In the genomic region with DNA sequence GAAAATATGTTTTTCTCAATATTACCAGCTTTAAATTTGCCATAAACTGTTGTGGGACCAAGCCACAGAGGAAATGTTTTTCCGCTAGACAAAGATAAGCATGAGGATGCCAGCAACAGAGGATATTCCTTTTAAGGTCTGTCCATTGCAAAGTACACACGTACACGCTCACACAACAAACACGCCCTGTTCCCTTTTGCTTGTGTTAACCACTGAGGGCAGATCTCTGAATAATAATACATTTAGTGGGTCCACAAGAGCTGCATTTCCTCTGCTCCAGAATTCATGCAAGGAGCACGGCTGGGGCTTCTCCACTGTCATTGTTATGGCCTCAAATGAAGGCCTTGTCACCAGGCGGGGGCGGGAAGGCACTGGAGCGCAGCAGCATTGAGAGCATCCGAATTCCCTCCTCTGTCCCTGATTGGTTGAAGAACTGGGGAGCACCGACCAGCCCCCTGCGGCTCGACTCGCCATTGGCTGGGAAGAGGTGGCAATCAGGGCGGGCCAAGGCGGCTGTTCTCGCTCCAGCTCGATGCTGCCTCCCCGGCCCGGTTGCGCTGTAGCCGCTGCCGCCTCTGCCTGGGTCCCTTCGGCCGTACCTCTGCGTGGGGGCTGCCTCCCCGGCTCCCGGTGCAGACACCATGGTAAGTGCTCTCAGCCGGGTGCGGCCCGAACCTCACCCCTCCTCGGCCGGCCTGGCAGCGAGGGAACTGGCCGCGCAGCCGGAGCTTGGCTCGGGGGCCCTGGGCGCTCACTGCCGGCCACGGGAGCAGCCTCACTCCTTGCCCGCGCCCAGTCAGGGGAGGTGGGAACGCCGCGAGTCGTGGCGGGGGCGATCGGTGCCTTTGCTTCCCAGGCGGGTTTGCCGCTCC, we compare ENCODE assay signal across 8 cellular contexts. TPM values are rescaled to one million over a fixed set of nuclear protein-coding genes. Genes with fewer than 3 reads are reported as not detected.
DNase-seq lines count a peak whose midpoint lies in the region; ATAC-seq, FAIRE-seq and TF ChIP-seq lines count a peak whose summit lies in the region.

A gene (plus strand): TSS at position 522 of the 872 bp plus-strand sequence. CDS start 120 bp downstream, at position 642.

- peaks cover 3 to 16% (median 9%) of the 10 kb centered on the region in 4 experiments for H3K27me3 ChIP-seq in H1 (replicated peaks in 1 of 4; ENCODE audit: control insufficient read depth in 3 of 4, extremely low read depth in 1 of 4, insufficient read depth in 3 of 4, low read length in 3 of 4)

- no peak within 1 kb of the TSS for H2AK5ac ChIP-seq in H1 (ENCODE audit: low read depth, low read length)

- TF ChIP-seq EP300 in H1 (IDR thresholded peaks at IDR 0.05; ENCODE audit: borderline replicate concordance in 1 of 2, low read depth in 2 of 2, low read length in 2 of 2), result peak in 1 of 2 experiments; percentile 19; a peak in 1 of 3 replicates

- no peak within 1 kb of the TSS for H3K4ac ChIP-seq in H1 (replicated peaks; ENCODE audit: insufficient read length, low read depth, low read length)

- no peaks in the 10 kb centered on the region for H3K79me1 ChIP-seq in H1 (ENCODE audit: low read depth, low read length)

- H3K4me2 ChIP-seq in H1 (ENCODE audit: insufficient read depth in 1 of 2, low read depth in 2 of 2, low read length in 2 of 2), result peak within 1 kb of the TSS; percentile 80 to 85

- H4K20me1 ChIP-seq in H1 (replicated peaks in 1 of 2; ENCODE audit: control insufficient read depth in 1 of 2, insufficient read depth in 2 of 2, low read length in 2 of 2), result no peaks in the 10 kb centered on the region

- H4K5ac ChIP-seq in H1 (ENCODE audit: insufficient read length, low read depth, low read length), result peak within 1 kb of the TSS; percentile 31

- TF ChIP-seq CTCF in H1 (IDR thresholded peaks at IDR 0.05; ENCODE audit: control extremely low read depth in 1 of 3, insufficient read depth in 1 of 3, low read depth in 1 of 3, low read length in 3 of 3), result peak; percentile 20 to 44 (median 40)

- H2AFZ ChIP-seq in H1 (ENCODE audit: low read length), result peak within 1 kb of the TSS; percentile 12; the same call in 1 of the 2 replicates

- no peak within 1 kb of the TSS for H2BK15ac ChIP-seq in H1 (ENCODE audit: low read length)

- no peak within 1 kb of the TSS for H3K9ac ChIP-seq in H1 (replicated peaks in 1 of 4; ENCODE audit: extremely low read depth in 1 of 4, low read depth in 3 of 4, low read length in 3 of 4)

- DNase-seq in NCI-H2227 treated with DMSO at 0.1 percent for 48 hours (lab: John Stamatoyannopoulos, UW), result peak; percentile 72
- DNase-seq in activated CD8-positive, alpha-beta memory T cell treated with anti-CD3 and anti-CD28 coated beads for 48 hours (ENCODE audit: low read depth in 2 of 3, low spot score in 2 of 3), result peak; percentile 16 to 47 (median 29)
- peak; percentile 83 to 89 for DNase-seq in H1 (ENCODE audit: low read depth in 1 of 2, low spot score in 2 of 2)
- peak; percentile 69 to 94 for DNase-seq in lung microvascular endothelial cell (ENCODE audit: low read depth in 2 of 2)
- peak; percentile 36 to 71 (median 51) for DNase-seq in stimulated activated CD4-positive, alpha-beta T cell treated with anti-CD3 and anti-CD28 coated beads, TNF-alpha, amount 100 ng/mL, for 48 hours (ENCODE audit: low read depth in 3 of 3)
- DNase-seq in HT-29 (ENCODE audit: low spot score), result no peak

- no peaks in the 10 kb centered on the region for H3K9me3 ChIP-seq in H1 (ENCODE audit: insufficient read depth in 2 of 2, low read depth in 1 of 2, low read length in 1 of 2)

- H2BK20ac ChIP-seq in H1 (ENCODE audit: low read length), result no peak within 1 kb of the TSS

- CTCF ChIA-PET in H1 (lab: Charles Lee; ENCODE audit: partially characterized antibody), result interaction anchor here (0.6 to 2.5 kb wide), 7 partner anchors 10 to 626 kb away, joined by 3 to 14 read pairs (median 4); no protein-coding TSS in a partner anchor

- FAIRE-seq in H1 (lab: Jason Lieb, UNC), result peak; percentile 74

- H3K27ac ChIP-seq in H1 (ENCODE audit: low read depth, low read length), result no peak within 1 kb of the TSS

- no peak within 1 kb of the TSS for H2BK120ac ChIP-seq in H1 (replicated peaks; ENCODE audit: low read depth, low read length)

- H3K14ac ChIP-seq in H1 (ENCODE audit: insufficient read length), result no peak within 1 kb of the TSS

- TF ChIP-seq POLR2A in H1 (IDR thresholded peaks at IDR 0.05; ENCODE audit: control extremely low read depth in 1 of 2, low read depth in 2 of 2, low read length in 2 of 2), result no peak

- no peak within 1 kb of the TSS; the same call in 1 of the 2 replicates for H2BK12ac ChIP-seq in H1 (ENCODE audit: low read depth, low read length)

- H3K36me3 ChIP-seq in H1 (ENCODE audit: control insufficient read depth in 2 of 4, insufficient read depth in 4 of 4, low read length in 3 of 4), result no peaks in the 10 kb centered on the region

- 16% methylated on average over 26 of the region's 51 CpGs; no CpG with 5 or more reads in 1 of the 2 experiments for WGBS in H1 (ENCODE audit: extremely low coverage in 1 of 2, insufficient coverage in 1 of 2, insufficient read length in 1 of 2, insufficient replicate concordance in 2 of 2, low coverage in 1 of 2, low lambda C conversion rate in 2 of 2, missing lambda C conversion rate in 1 of 2), 2 experiments

- no peak within 1 kb of the TSS for H2BK5ac ChIP-seq in H1 (ENCODE audit: low read depth, low read length)

- H3K4me1 ChIP-seq in H1 (replicated peaks in 1 of 4; ENCODE audit: control insufficient read depth in 3 of 4, insufficient read depth in 4 of 4, low read length in 3 of 4), result peaks cover 0 to 6% (median 0%) of the 10 kb centered on the region in 4 experiments; a peak in 2 of 7 replicates

- H3K18ac ChIP-seq in H1 (ENCODE audit: extremely low read depth, low read length), result no peak within 1 kb of the TSS

- H3K56ac ChIP-seq in H1 (replicated peaks; ENCODE audit: insufficient read length, low read depth, low read length), result no peak within 1 kb of the TSS

- H3K4me3 ChIP-seq in H1 (ENCODE audit: extremely low read depth in 1 of 4, insufficient read depth in 2 of 4, low read depth in 3 of 4, low read length in 4 of 4), result peak within 1 kb of the TSS; percentile 49 to 75 (median 52)

- ATAC-seq in GM18499 (IDR thresholded peaks at IDR 0.05; ENCODE audit: insufficient read depth, unreplicated experiment) (peak; percentile 97), HG02678 (IDR thresholded peaks at IDR 0.05; ENCODE audit: unreplicated experiment) (peak; percentile 97)

- POLR2A ChIA-PET in H1 (lab: Charles Lee; ENCODE audit: partially characterized antibody), result interaction anchor here (0.6 kb wide), 1 partner anchor 323 kb away, joined by 3 read pairs; no protein-coding TSS in a partner anchor

- no peaks in the 10 kb centered on the region for H3K79me2 ChIP-seq in H1 (ENCODE audit: control insufficient read depth in 1 of 2, insufficient read depth in 2 of 2, low read length in 2 of 2)

- H4K8ac ChIP-seq in H1 (ENCODE audit: extremely low read depth, insufficient read depth, low read length), result no peak within 1 kb of the TSS

- H3K23me2 ChIP-seq in H1 (ENCODE audit: low read depth, low read length), result peaks cover 7% of the 10 kb centered on the region; the same call in 1 of the 2 replicates

- H3K23ac ChIP-seq in H1 (ENCODE audit: insufficient read length), result no peak within 1 kb of the TSS

- TF ChIP-seq RAD21 in H1 (IDR thresholded peaks at IDR 0.05 in 1 of 2, conservative IDR thresholded peaks at IDR 0.05 in 1 of 2; ENCODE audit: low read depth in 2 of 2, low read length in 2 of 2), result peak; percentile 34 to 37; a peak in 3 of 4 replicates

- no peak within 1 kb of the TSS for H4K91ac ChIP-seq in H1 (replicated peaks; ENCODE audit: insufficient read length, low read length)

TF ChIP-seq in H1, 55 proteins besides CTCF, POLR2A, EP300 and RAD21 (continues in another document):
- TF ChIP-seq TAF1 (IDR thresholded peaks at IDR 0.05; ENCODE audit: low read depth, low read length) (0 out of 2 replicates have a peak, but pooled peaks have one; percentile 28), CHD2 (IDR thresholded peaks at IDR 0.05; ENCODE audit: low read length) (peak; percentile 83), SP1 (IDR thresholded peaks at IDR 0.05; ENCODE audit: low read depth, low read length) (peak; percentile 92), KDM4A (IDR thresholded peaks at IDR 0.05; ENCODE audit: low read depth, low read length, severe bottlenecking) (peak; percentile 91), PHF8 (conservative IDR thresholded peaks at IDR 0.05; ENCODE audit: low read depth, low read length) (no peak), TBP (IDR thresholded peaks at IDR 0.05; ENCODE audit: low read depth, low read length) (no peak), RFX5 (IDR thresholded peaks at IDR 0.05; ENCODE audit: borderline replicate concordance, low read depth, low read length) (0 out of 2 replicates have a peak, but pooled peaks have one; percentile 21), SP2 (IDR thresholded peaks at IDR 0.05; ENCODE audit: low read length) (peak; percentile 55), JUN (IDR thresholded peaks at IDR 0.05; ENCODE audit: low read depth, low read length) (no peak), CREB1 (IDR thresholded peaks at IDR 0.05) (peak; percentile 60), ASH2L (IDR thresholded peaks at IDR 0.05; ENCODE audit: low read length) (peak; percentile 65), EGR1 (IDR thresholded peaks at IDR 0.05; ENCODE audit: borderline replicate concordance, low read depth, low read length) (peak; percentile 79)
- TF ChIP-seq, protein P1, sequence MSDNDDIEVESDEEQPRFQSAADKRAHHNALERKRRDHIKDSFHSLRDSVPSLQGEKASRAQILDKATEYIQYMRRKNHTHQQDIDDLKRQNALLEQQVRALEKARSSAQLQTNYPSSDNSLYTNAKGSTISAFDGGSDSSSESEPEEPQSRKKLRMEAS (IDR thresholded peaks at IDR 0.05), result peak; percentile 96
- TF ChIP-seq, protein P2, sequence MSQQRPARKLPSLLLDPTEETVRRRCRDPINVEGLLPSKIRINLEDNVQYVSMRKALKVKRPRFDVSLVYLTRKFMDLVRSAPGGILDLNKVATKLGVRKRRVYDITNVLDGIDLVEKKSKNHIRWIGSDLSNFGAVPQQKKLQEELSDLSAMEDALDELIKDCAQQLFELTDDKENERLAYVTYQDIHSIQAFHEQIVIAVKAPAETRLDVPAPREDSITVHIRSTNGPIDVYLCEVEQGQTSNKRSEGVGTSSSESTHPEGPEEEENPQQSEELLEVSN (IDR thresholded peaks at IDR 0.05), result peak; percentile 99

RNA-seq across cellular contexts. Expression of the gene that starts here (rescaled TPM):
- 2.1 and 2.9 TPM in 2 replicates for total RNA-seq in H1 (2021; fragmentation: NEBNext Ultra II Directional; extraction: Animal tissue kit (Norgen Biotek cat#: 25700))
- 0.77 and 1.5 TPM in 2 replicates for polyA plus RNA-seq in H1 (2011; rRNA removed)
- polyA plus RNA-seq in H1 (2011; cell fraction: cytosol; rRNA removed), result 1.5 TPM
- 0.80 TPM for polyA plus RNA-seq in H1 (2011; cell fraction: nucleus; rRNA removed)
- 1.5 to 3.0 TPM (median 1.9 TPM) in 4 replicates for polyA plus RNA-seq in H1 (2012, experiment 1 of 2)
- 0.13 TPM for polyA plus RNA-seq in H1 (2012, experiment 2 of 2)
- 1.8 TPM for polyA plus RNA-seq in H1 (2013, experiment 1 of 2)
- 1.7 TPM for polyA plus RNA-seq in H1 (2013, experiment 2 of 2)
- polyA minus RNA-seq in H1 (2011; rRNA and poly(A)+ RNA removed), result 2.4 and 2.6 TPM in 2 replicates
- polyA minus RNA-seq in H1 (2011; cell fraction: cytosol; rRNA and poly(A)+ RNA removed), result 1.4 TPM
- polyA minus RNA-seq in H1 (2011; cell fraction: nucleus; rRNA and poly(A)+ RNA removed), result 2.5 TPM
- total RNA-seq in lung microvascular endothelial cell, result 1.4 and 4.1 TPM in 2 replicates
- total RNA-seq in HT-29 (2014; rRNA removed; shearing (Covaris generic)), result not detected in 2 replicates
